Comparison of ENCODE assay signal across 32 cellular contexts in the genomic region with DNA sequence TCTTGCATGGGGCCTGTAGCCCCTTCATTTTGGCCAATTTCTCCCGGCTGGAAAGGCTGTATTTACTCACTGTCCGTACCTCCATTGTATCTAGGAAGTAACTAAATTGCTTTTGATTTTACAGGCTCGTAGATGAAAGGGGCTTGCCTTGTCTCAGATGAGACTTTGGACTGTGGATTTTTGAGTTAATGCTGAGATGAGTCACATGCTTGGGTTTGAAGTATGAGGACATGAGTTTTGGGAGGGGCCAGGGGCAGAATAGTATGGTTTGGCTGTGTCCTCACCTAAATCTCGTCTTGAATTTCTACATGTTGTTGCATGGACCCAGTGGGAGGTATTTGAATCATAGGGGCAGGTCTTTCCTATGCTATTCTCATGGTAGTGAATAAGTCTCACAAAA.
"Had no signal": no experiment of that assay in that cellular context is flagged by ENCODE, and none has a peak within 500 bp of the region (broad histone marks: within the 10 kb centered on the region; RNA-seq: fewer than 3 reads in every experiment).

No MANE protein-coding gene starts in this region.

- H3K9me3 ChIP-seq: MG63 had no signal

- H3K36me3 ChIP-seq: brain microvascular endothelial cell, cardiac muscle cell, MG63 had no signal

- H3K4me3 Mint-ChIP-seq: activated CD4-positive, alpha-beta T cell treated with anti-CD3 and anti-CD28 coated beads, Interleukin-2, amount 10 ng/mL, durations not matched to agents 24 days and 14 days; activated CD8-positive, alpha-beta T cell treated with anti-CD3 and anti-CD28 coated beads for 36 hours; activated naive CD8-positive, alpha-beta T cell treated with anti-CD3 and anti-CD28 coated beads for 36 hours; activated T-cell treated with anti-CD3 and anti-CD28 coated beads, Interleukin-2, amount 50 U/mL, for 72 hours; activated T-helper 17 cell treated with anti-CD3 and anti-CD28 coated beads, Interleukin-2, amount 50 U/mL, for 72 hours; central memory CD8-positive, alpha-beta T cell had no signal

- H3K27ac ChIP-seq: brain microvascular endothelial cell, cardiac muscle cell had no signal

- H3K4me3 ChIP-seq: cardiac muscle cell, MG63 had no signal

- H3K9me3 Mint-ChIP-seq: activated CD4-positive, alpha-beta T cell treated with anti-CD3 and anti-CD28 coated beads, Interleukin-2, amount 10 ng/mL, durations not matched to agents 24 days and 14 days; activated CD8-positive, alpha-beta T cell treated with anti-CD3 and anti-CD28 coated beads for 36 hours; activated T-helper 17 cell treated with anti-CD3 and anti-CD28 coated beads, Interleukin-2, amount 50 U/mL, for 72 hours had no signal

- H3K36me3 Mint-ChIP-seq: activated naive CD8-positive, alpha-beta T cell treated with anti-CD3 and anti-CD28 coated beads for 36 hours had no signal

- H3K27me3 ChIP-seq: brain microvascular endothelial cell, cardiac muscle cell, MG63 had no signal

- ATAC-seq: activated CD8-positive, alpha-beta T cell treated with anti-CD3 and anti-CD28 coated beads for 36 hours; activated T-cell treated with anti-CD3 and anti-CD28 coated beads, Interleukin-2, amount 50 U/mL, for 72 hours; activated T-helper 17 cell treated with anti-CD3 and anti-CD28 coated beads, Interleukin-2, amount 50 U/mL, for 72 hours had no signal

- H3K27me3 Mint-ChIP-seq: activated CD4-positive, alpha-beta T cell treated with anti-CD3 and anti-CD28 coated beads, Interleukin-2, amount 10 ng/mL, durations not matched to agents 24 days and 14 days; activated CD8-positive, alpha-beta T cell treated with anti-CD3 and anti-CD28 coated beads for 36 hours; activated naive CD8-positive, alpha-beta T cell treated with anti-CD3 and anti-CD28 coated beads for 36 hours; activated T-helper 17 cell treated with anti-CD3 and anti-CD28 coated beads, Interleukin-2, amount 50 U/mL, for 72 hours; central memory CD8-positive, alpha-beta T cell had no signal

- H3K4me1 Mint-ChIP-seq: activated CD4-positive, alpha-beta T cell treated with anti-CD3 and anti-CD28 coated beads, Interleukin-2, amount 10 ng/mL, durations not matched to agents 24 days and 14 days; activated naive CD8-positive, alpha-beta T cell treated with anti-CD3 and anti-CD28 coated beads for 36 hours; activated T-helper 17 cell treated with anti-CD3 and anti-CD28 coated beads, Interleukin-2, amount 50 U/mL, for 72 hours; central memory CD8-positive, alpha-beta T cell had no signal

- DNase-seq: activated CD4-positive, alpha-beta T cell treated with anti-CD3 and anti-CD28 coated beads, Interleukin-2, amount 10 ng/mL, durations not matched to agents 24 days and 14 days; activated CD4-positive, alpha-beta T cell treated with anti-CD3 and anti-CD28 coated beads, Interleukin-2, amount 50 U/mL, for 4 hours; activated CD8-positive, alpha-beta T cell treated with anti-CD3 and anti-CD28 coated beads for 36 hours; activated effector memory CD4-positive, alpha-beta T cell treated with anti-CD3 and anti-CD28 coated beads, Interleukin-2, amount 50 U/mL, for 16 hours; activated naive CD4-positive, alpha-beta T cell; activated naive CD4-positive, alpha-beta T cell treated with anti-CD3 and anti-CD28 coated beads, Interleukin-2, amount 50 U/mL, for 16 hours; activated naive CD8-positive, alpha-beta T cell treated with anti-CD3 and anti-CD28 coated beads for 36 hours; activated T-cell treated with anti-CD3 and anti-CD28 coated beads, Interleukin-2, amount 50 U/mL, for 1 hour; activated T-cell treated with anti-CD3 and anti-CD28 coated beads, Interleukin-2, amount 50 U/mL, for 72 hours; amniotic stem cell; aorta; brain microvascular endothelial cell; Karpas-422; KBM-7; MG63; NCI-H1048; NCI-H1105 treated with DMSO at 0.1 percent for 48 hours; NCI-H1436; NCI-H1694; NCI-H1930; NCI-H2081 treated with DMSO at 0.1 percent for 48 hours; NCI-H226; NCI-H446 treated with DMSO at 0.1 percent for 48 hours; NCI-H524; NCI-H69; OCI-M1; Right ventricle myocardium superior; SW 1271; T1000 had no signal

- H3K27ac Mint-ChIP-seq: activated CD4-positive, alpha-beta T cell treated with anti-CD3 and anti-CD28 coated beads, Interleukin-2, amount 10 ng/mL, durations not matched to agents 24 days and 14 days; activated CD8-positive, alpha-beta T cell treated with anti-CD3 and anti-CD28 coated beads for 36 hours; activated naive CD8-positive, alpha-beta T cell treated with anti-CD3 and anti-CD28 coated beads for 36 hours; activated T-cell treated with anti-CD3 and anti-CD28 coated beads, Interleukin-2, amount 50 U/mL, for 72 hours; activated T-helper 17 cell treated with anti-CD3 and anti-CD28 coated beads, Interleukin-2, amount 50 U/mL, for 72 hours had no signal
